In genomic region chr7:100093054-100093453, GRCh38 we compare ENCODE assay signal across 9 cellular contexts. TPM values are rescaled to one million over a fixed set of nuclear protein-coding genes. Genes with fewer than 3 reads are reported as not detected.
A peak's percentile ranks its signal among the peaks of the same experiment; 100 is the strongest.
DNase-seq lines count a peak whose midpoint lies in the region; ATAC-seq, FAIRE-seq and TF ChIP-seq lines count a peak whose summit lies in the region.
"Had no signal": no experiment of that assay in that cellular context is flagged by ENCODE, and none has a peak within 500 bp of the region (broad histone marks: within the 10 kb centered on the region; RNA-seq: fewer than 3 reads in every experiment).

No MANE protein-coding gene starts in this region.

- peaks cover 14% of the 10 kb centered on the region for H3K4me1 ChIP-seq in A549

- H3K27me3 Mint-ChIP-seq in T-helper 17 cell, result no peaks in the 10 kb centered on the region

- CTCF ChIA-PET in A549 (lab: Yijun Ruan, JAX), result no interaction called here

- TF ChIP-seq CTCF in A549 (IDR thresholded peaks at IDR 0.05), result no peak

- peak overlapping the region; percentile 91 for H3K27ac Mint-ChIP-seq in T-helper 17 cell

- FAIRE-seq in A549 (lab: Jason Lieb, UNC), result no peak
- FAIRE-seq in frontal cortex (lab: Jason Lieb, UNC), result no peak

- no peak overlapping the region for H3K27ac ChIP-seq in A549

- H3K4me3 Mint-ChIP-seq in T-helper 17 cell, result no peak overlapping the region

- DNase-seq in A549 (ENCODE audit: low read depth in 1 of 2, low spot score in 1 of 2), result no peak
- no peak for DNase-seq in T-helper 17 cell
- no peak for DNase-seq in frontal cortex (ENCODE audit: low spot score in 2 of 2)
- DNase-seq in NCI-H526 treated with DMSO at 0.1 percent for 48 hours (lab: John Stamatoyannopoulos, UW), result no peak
- DNase-seq: activated naive CD4-positive, alpha-beta T cell treated with anti-CD3 and anti-CD28 coated beads, Interleukin-2, amount 50 U/mL, for 16 hours; mesenchymal stem cell; NCI-H2171; right cardiac atrium; RPMI8226 had no signal

- no peak overlapping the region for H3K4me3 ChIP-seq in A549

- POLR2A ChIA-PET in A549 (lab: Yijun Ruan, JAX), result interaction anchor here (1.4 kb wide), 1 partner anchor 9 kb away, joined by 3 read pairs; the partner anchor contains the start of genes AP4M1 and MCM7

- peaks cover 17% of the 10 kb centered on the region for H3K4me1 Mint-ChIP-seq in T-helper 17 cell

- no peak for TF ChIP-seq RAD21 in A549 (conservative IDR thresholded peaks at IDR 0.05 in 1 of 2, IDR thresholded peaks at IDR 0.05 in 1 of 2)

- H3K4me2 ChIP-seq in A549, result no peak overlapping the region

- ATAC-seq in A549 (no peak), T-helper 17 cell (no peak)

- H3K9me3 ChIP-seq in A549 (no peaks in the 10 kb centered on the region), T-helper 17 cell (ENCODE audit: control insufficient read depth, low read length, poor library complexity, severe bottlenecking) (no peaks in the 10 kb centered on the region)

- peaks cover 11% of the 10 kb centered on the region for H3K36me3 Mint-ChIP-seq in T-helper 17 cell (ENCODE audit: low read depth)

- 85% methylated on average over 8 of the region's 8 CpGs for WGBS in A549 (ENCODE audit: missing lambda C conversion rate)

- no peak for TF ChIP-seq POLR2A in A549 (IDR thresholded peaks at IDR 0.05; ENCODE audit: low read length)

- TF ChIP-seq EP300 in A549 (IDR thresholded peaks at IDR 0.05), result no peak

TF ChIP-seq in A549, 52 proteins besides CTCF, POLR2A, EP300 and RAD21:
- TF ChIP-seq HOXB13 (CRISPR knock-in tag; IDR thresholded peaks at IDR 0.05; ENCODE audit: low read depth), result no peak
- TF ChIP-seq POLR2AphosphoS2 (conservative IDR thresholded peaks at IDR 0.05; ENCODE audit: low read length), result 0 out of 2 replicates have a peak, but pooled peaks have one; percentile 48
- no peak for TF ChIP-seq ZNF302 (CRISPR knock-in tag; IDR thresholded peaks at IDR 0.05)
- no peak for TF ChIP-seq MYC (IDR thresholded peaks at IDR 0.05; ENCODE audit: borderline replicate concordance, low read length)
- no peak for TF ChIP-seq MAFK (IDR thresholded peaks at IDR 0.05; ENCODE audit: partially characterized antibody)
- TF ChIP-seq NPAS2 (CRISPR knock-in tag; IDR thresholded peaks at IDR 0.05; ENCODE audit: borderline replicate concordance), result no peak
- TF ChIP-seq CHD4 (IDR thresholded peaks at IDR 0.05; ENCODE audit: borderline replicate concordance), result no peak
- TF ChIP-seq HMGXB4 (CRISPR knock-in tag; IDR thresholded peaks at IDR 0.05; ENCODE audit: borderline replicate concordance), result no peak
- TF ChIP-seq NFE2L2 (conservative IDR thresholded peaks at IDR 0.05; ENCODE audit: low read length), result no peak
- 0 out of 2 replicates have a peak, but pooled peaks have one; percentile 11 for TF ChIP-seq MAX (IDR thresholded peaks at IDR 0.05)
- no peak for TF ChIP-seq CHD2 (IDR thresholded peaks at IDR 0.05; ENCODE audit: low read length, partially characterized antibody)
- no peak for TF ChIP-seq TP53 (CRISPR knock-in tag; IDR thresholded peaks at IDR 0.05)
- no peak for TF ChIP-seq JUNB (IDR thresholded peaks at IDR 0.05)
- TF ChIP-seq FOSL2 (IDR thresholded peaks at IDR 0.05), result no peak
- no peak for TF ChIP-seq FOSL2 (CRISPR knock-in tag; IDR thresholded peaks at IDR 0.05)
- TF ChIP-seq JUN (IDR thresholded peaks at IDR 0.05), result no peak
- no peak for TF ChIP-seq HOXA7 (CRISPR knock-in tag; IDR thresholded peaks at IDR 0.05)

RNA-seq across cellular contexts. Expression of gene COPS6, which starts 4.3 kb away (rescaled TPM):
- polyA plus RNA-seq in A549 (2011; rRNA removed) (190 and 192 TPM in 2 replicates), A549 (2017; fragmentation: RNase III; extraction: RNeasy Plus Mini Kit Qiagen cat#74134 plus additional on column Dnase treatment) (205 to 295 TPM (median 219 TPM) in 3 replicates)
- polyA plus RNA-seq in A549 (2012; cell fraction: cytosol; rRNA removed), result 284 TPM in 2 replicates
- 142 and 159 TPM in 2 replicates for polyA plus RNA-seq in A549 (2012; cell fraction: nucleus; rRNA removed)
- 225 and 256 TPM in 2 replicates for polyA minus RNA-seq in A549 (2011; rRNA and poly(A)+ RNA removed)
- total RNA-seq in T-helper 17 cell (10 to 100 TPM; 62.5 to 64.7 TPM), frontal cortex (40.4 TPM)

RNA-seq across cellular contexts. Expression of gene MCM7, which starts 8.1 kb away (rescaled TPM):
- polyA plus RNA-seq in A549 (2011; rRNA removed) (138 and 145 TPM in 2 replicates), A549 (2017; fragmentation: RNase III; extraction: RNeasy Plus Mini Kit Qiagen cat#74134 plus additional on column Dnase treatment) (265 to 287 TPM (median 280 TPM) in 3 replicates)
- 433 and 443 TPM in 2 replicates for polyA plus RNA-seq in A549 (2012; cell fraction: cytosol; rRNA removed)
- polyA plus RNA-seq in A549 (2012; cell fraction: nucleus; rRNA removed), result 711 and 931 TPM in 2 replicates
- 261 and 274 TPM in 2 replicates for polyA minus RNA-seq in A549 (2011; rRNA and poly(A)+ RNA removed)
- total RNA-seq in T-helper 17 cell (100 to 1,000 TPM; 111 to 119 TPM), frontal cortex (35.9 TPM)

RNA-seq across cellular contexts. Expression of gene AP4M1, which starts 8.4 kb away (rescaled TPM):
- polyA plus RNA-seq in A549 (2011; rRNA removed), result 13.7 and 16.6 TPM in 2 replicates
- 17.3 and 19.4 TPM in 2 replicates for polyA plus RNA-seq in A549 (2012; cell fraction: cytosol; rRNA removed)
- 35.9 and 37.0 TPM in 2 replicates for polyA plus RNA-seq in A549 (2012; cell fraction: nucleus; rRNA removed)
- polyA plus RNA-seq in A549 (2017; fragmentation: RNase III; extraction: RNeasy Plus Mini Kit Qiagen cat#74134 plus additional on column Dnase treatment), result 16.5 to 18.3 TPM (median 18.1 TPM) in 3 replicates
- polyA minus RNA-seq in A549 (2011; rRNA and poly(A)+ RNA removed), result 22.7 and 28.1 TPM in 2 replicates
- 1 to 10 TPM; 8.6 to 9.3 TPM for total RNA-seq in T-helper 17 cell
- 24.9 TPM for total RNA-seq in frontal cortex

RNA-seq across cellular contexts. Expression of gene ZNF3, which starts 11.5 kb away (rescaled TPM):
- polyA plus RNA-seq in A549 (2011; rRNA removed) (29.0 and 30.2 TPM in 2 replicates), A549 (2017; fragmentation: RNase III; extraction: RNeasy Plus Mini Kit Qiagen cat#74134 plus additional on column Dnase treatment) (19.9 to 23.7 TPM (median 22.5 TPM) in 3 replicates)
- 11.0 and 12.3 TPM in 2 replicates for polyA plus RNA-seq in A549 (2012; cell fraction: cytosol; rRNA removed)
- 27.9 and 35.0 TPM in 2 replicates for polyA plus RNA-seq in A549 (2012; cell fraction: nucleus; rRNA removed)
- 33.9 and 42.7 TPM in 2 replicates for polyA minus RNA-seq in A549 (2011; rRNA and poly(A)+ RNA removed)
- total RNA-seq in T-helper 17 cell (10 to 100 TPM; 42.3 to 45.2 TPM), frontal cortex (44.4 TPM)

RNA-seq across cellular contexts. Expression of gene TAF6, which starts 26.1 kb away (rescaled TPM):
- 36.2 and 45.1 TPM in 2 replicates for polyA plus RNA-seq in A549 (2011; rRNA removed)
- 59.9 and 72.2 TPM in 2 replicates for polyA plus RNA-seq in A549 (2012; cell fraction: cytosol; rRNA removed)
- 89.3 and 105 TPM in 2 replicates for polyA plus RNA-seq in A549 (2012; cell fraction: nucleus; rRNA removed)
- 57.0 to 62.5 TPM (median 57.1 TPM) in 3 replicates for polyA plus RNA-seq in A549 (2017; fragmentation: RNase III; extraction: RNeasy Plus Mini Kit Qiagen cat#74134 plus additional on column Dnase treatment)
- polyA minus RNA-seq in A549 (2011; rRNA and poly(A)+ RNA removed), result 46.2 and 51.4 TPM in 2 replicates
- total RNA-seq in T-helper 17 cell, result 10 to 100 TPM; 40.7 to 45.3 TPM
- 17.5 TPM for total RNA-seq in frontal cortex
